ENCODE assay signal across 15 cellular contexts in the genomic region with DNA sequence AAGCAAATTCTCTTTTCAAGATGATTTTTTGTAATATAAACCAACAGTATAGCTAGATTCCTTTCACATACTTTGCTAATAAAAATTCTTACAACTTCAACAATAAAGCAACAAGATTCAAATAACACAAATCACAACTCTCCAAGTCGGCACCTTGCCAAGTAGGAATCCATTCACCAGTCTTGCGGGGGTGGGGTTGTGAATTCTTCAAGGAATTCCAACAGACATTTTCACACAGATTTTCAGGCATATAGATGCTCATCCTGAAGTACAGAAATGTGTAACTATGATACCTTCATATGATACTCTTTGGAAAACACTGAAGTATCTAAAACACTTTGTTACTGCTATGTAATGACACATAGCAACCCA. TPM values are rescaled to one million over a fixed set of nuclear protein-coding genes. Genes with fewer than 3 reads are reported as not detected.
A peak's percentile ranks its signal among the peaks of the same experiment; 100 is the strongest.
DNase-seq lines count a peak whose midpoint lies in the region; ATAC-seq lines count a peak whose summit lies in the region.
"Had no signal": no experiment of that assay in that cellular context is flagged by ENCODE, and none has a peak within 500 bp of the region (broad histone marks: within the 10 kb centered on the region; RNA-seq: fewer than 3 reads in every experiment).

No MANE protein-coding gene starts in this region.

- no peaks in the 10 kb centered on the region for H3K27me3 ChIP-seq in naive thymus-derived CD4-positive, alpha-beta T cell (ENCODE audit: control insufficient read depth in 2 of 2, insufficient read depth in 2 of 2, low read length in 2 of 2)
- H3K27me3 ChIP-seq: gastroesophageal sphincter, thyroid gland had no signal

- no peaks in the 10 kb centered on the region for H3K9me3 Mint-ChIP-seq in stimulated activated naive CD8-positive, alpha-beta T cell treated with anti-CD3 and anti-CD28 coated beads, Interleukin-15, Interleukin-2, amounts not matched to agents 100 ng/mL and 50 ng/mL, for 24 hours
- H3K9me3 Mint-ChIP-seq in naive thymus-derived CD4-positive, alpha-beta T cell: no peaks in the 10 kb centered on the region
- H3K9me3 Mint-ChIP-seq: GM23338 had no signal

- no peak for ATAC-seq in stimulated activated naive CD8-positive, alpha-beta T cell treated with anti-CD3 and anti-CD28 coated beads, Interleukin-15, Interleukin-2, amounts not matched to agents 100 U/mL and 50 U/mL, for 24 hours
- ATAC-seq in naive thymus-derived CD4-positive, alpha-beta T cell: no peak
- no peak for ATAC-seq in left colon
- no peak for ATAC-seq in activated CD4-positive, CD25-positive, alpha-beta regulatory T cell treated with anti-CD3 and anti-CD28 coated beads, Interleukin-2, amount 50 U/mL, for 24 hours
- ATAC-seq: gastroesophageal sphincter, GM23338, Panc1 had no signal

- peak overlapping the region; percentile 13 for H3K27ac Mint-ChIP-seq in stimulated activated naive CD8-positive, alpha-beta T cell treated with anti-CD3 and anti-CD28 coated beads, Interleukin-15, Interleukin-2, amounts not matched to agents 100 ng/mL and 50 ng/mL, for 24 hours
- H3K27ac Mint-ChIP-seq in naive thymus-derived CD4-positive, alpha-beta T cell: peak overlapping the region; percentile 83 to 97 (median 95)

- peaks cover 45 to 74% of the 10 kb centered on the region in 2 donors for H3K4me1 ChIP-seq in naive thymus-derived CD4-positive, alpha-beta T cell (ENCODE audit: control insufficient read depth in 2 of 2, insufficient read depth in 2 of 2, low read length in 2 of 2)
- H3K4me1 ChIP-seq: gastroesophageal sphincter, thyroid gland had no signal

- H3K4me1 Mint-ChIP-seq in stimulated activated naive CD8-positive, alpha-beta T cell treated with anti-CD3 and anti-CD28 coated beads, Interleukin-15, Interleukin-2, amounts not matched to agents 100 ng/mL and 50 ng/mL, for 24 hours (ENCODE audit: low read depth): peaks cover 82% of the 10 kb centered on the region
- peaks cover 61 to 92% (median 88%) of the 10 kb centered on the region in 7 donors for H3K4me1 Mint-ChIP-seq in naive thymus-derived CD4-positive, alpha-beta T cell

- H3K36me3 ChIP-seq in SK-N-MC (ENCODE audit: insufficient read depth, low read length): no peaks in the 10 kb centered on the region
- H3K36me3 ChIP-seq in naive thymus-derived CD4-positive, alpha-beta T cell (ENCODE audit: control insufficient read depth in 2 of 3, insufficient read depth in 3 of 3, low read length in 3 of 3): no peaks in the 10 kb centered on the region
- H3K36me3 ChIP-seq: gastroesophageal sphincter, thyroid gland had no signal

- no peak overlapping the region for H3K9ac ChIP-seq in SK-N-MC (ENCODE audit: insufficient read length)

- POLR2A ChIA-PET in naive thymus-derived CD4-positive, alpha-beta T cell (lab: Charles Lee): interaction anchor here (0.7 to 10.1 kb wide), 11 partner anchors 8 to 80 kb away, joined by 3 to 140 read pairs (median 5); a partner anchor contains a TSS

- H3K4me3 ChIP-seq in SK-N-MC: 0 out of 2 replicates have a peak overlapping the region, but pooled peaks have one; percentile 11
- H3K4me3 ChIP-seq in naive thymus-derived CD4-positive, alpha-beta T cell (ENCODE audit: low read length): peak overlapping the region; percentile 3
- H3K4me3 ChIP-seq: gastroesophageal sphincter, GM23338, thyroid gland had no signal

- H3K4me3 Mint-ChIP-seq in stimulated activated naive CD8-positive, alpha-beta T cell treated with anti-CD3 and anti-CD28 coated beads, Interleukin-15, Interleukin-2, amounts not matched to agents 100 ng/mL and 50 ng/mL, for 24 hours: no peak overlapping the region
- H3K4me3 Mint-ChIP-seq in naive thymus-derived CD4-positive, alpha-beta T cell: peak overlapping the region; percentile 74 to 88 (median 82)
- H3K4me3 Mint-ChIP-seq: GM23338 had no signal

- DNase-seq in stimulated activated naive CD8-positive, alpha-beta T cell treated with anti-CD3 and anti-CD28 coated beads, Interleukin-15, Interleukin-2, amounts not matched to agents 100 U/mL and 50 U/mL, for 24 hours: no peak
- DNase-seq in SK-N-MC (ENCODE audit: low read depth, low spot score): no peak
- DNase-seq in naive thymus-derived CD4-positive, alpha-beta T cell: peak in 1 of 9 donors; percentile 16
- no peak for DNase-seq in left colon
- no peak for DNase-seq in amniotic stem cell (lab: John Stamatoyannopoulos, UW)
- DNase-seq: mesenchymal stem cell; NCI-H187; stimulated activated CD8-positive, alpha-beta memory T cell treated with anti-CD3 and anti-CD28 coated beads, Interleukin-4, amount 100 ng/mL, for 48 hours; thyroid gland had no signal

- CTCF ChIA-PET in naive thymus-derived CD4-positive, alpha-beta T cell (lab: Charles Lee): interaction anchor here (1.1 to 5.5 kb wide), 6 partner anchors 30 to 74 kb away, joined by 4 to 32 read pairs (median 6); no protein-coding TSS in a partner anchor

- no peaks in the 10 kb centered on the region for H3K27me3 Mint-ChIP-seq in stimulated activated naive CD8-positive, alpha-beta T cell treated with anti-CD3 and anti-CD28 coated beads, Interleukin-15, Interleukin-2, amounts not matched to agents 100 ng/mL and 50 ng/mL, for 24 hours
- H3K27me3 Mint-ChIP-seq in naive thymus-derived CD4-positive, alpha-beta T cell: peaks cover 0 to 6% (median 0%) of the 10 kb centered on the region in 5 donors

- intact Hi-C loops in naive thymus-derived CD4-positive, alpha-beta T cell (cut with micrococcal nuclease): loop anchor here (1.0 to 5.0 kb wide), 7 partner anchors 11 to 61 kb away; a partner anchor contains a TSS
- intact Hi-C loops in left colon (cut with DNase I, micrococcal nuclease): no loop called here

- no peaks in the 10 kb centered on the region for H3K9me3 ChIP-seq in SK-N-MC (ENCODE audit: low read depth, low read length)
- H3K9me3 ChIP-seq in naive thymus-derived CD4-positive, alpha-beta T cell (ENCODE audit: control insufficient read depth in 2 of 3, low read length in 3 of 3): no peaks in the 10 kb centered on the region
- H3K9me3 ChIP-seq: gastroesophageal sphincter, thyroid gland had no signal

- H3K27ac ChIP-seq in SK-N-MC: no peak overlapping the region
- H3K27ac ChIP-seq in naive thymus-derived CD4-positive, alpha-beta T cell (ENCODE audit: low read depth, low read length): peak overlapping the region; percentile 70
- H3K27ac ChIP-seq: gastroesophageal sphincter, thyroid gland had no signal

- no peaks in the 10 kb centered on the region for H3K36me3 Mint-ChIP-seq in stimulated activated naive CD8-positive, alpha-beta T cell treated with anti-CD3 and anti-CD28 coated beads, Interleukin-15, Interleukin-2, amounts not matched to agents 100 ng/mL and 50 ng/mL, for 24 hours (ENCODE audit: low read depth)
- peaks cover 0 to 15% (median 0%) of the 10 kb centered on the region in 5 donors for H3K36me3 Mint-ChIP-seq in naive thymus-derived CD4-positive, alpha-beta T cell

RNA-seq across cellular contexts. Expression of a gene that starts 36.5 kb away (rescaled TPM):
- total RNA-seq in naive thymus-derived CD4-positive, alpha-beta T cell: 10 to 100 TPM; 20.3 to 95.8 (median 63.3) TPM
- 100 to 1,000 TPM in 1 of 2 donors, 10 to 100 TPM in 1; 66.1 to 108 TPM for polyA plus RNA-seq in naive thymus-derived CD4-positive, alpha-beta T cell
- total RNA-seq in left colon: 1 to 10 TPM; 2.2 to 3.4 TPM
- total RNA-seq: GM23338, kidney epithelial cell had no signal
- polyA plus RNA-seq: GM23338 had no signal

Comparison
In these comparisons a context has a peak if more than half of its experiments do, and no peak if none do; other contexts are left out.
1. RNA of a gene that starts 36.5 kb away (total RNA-seq): 20.3 to 95.8 TPM in naive thymus-derived CD4-positive, alpha-beta T cell; 2.2 to 3.4 TPM in left colon; every median in the first group is over 4 times any median in the second.
2. intact Hi-C loops: an anchor here in naive thymus-derived CD4-positive, alpha-beta T cell (1.0 to 5.0 kb wide); none called in left colon.